In the genomic region with DNA sequence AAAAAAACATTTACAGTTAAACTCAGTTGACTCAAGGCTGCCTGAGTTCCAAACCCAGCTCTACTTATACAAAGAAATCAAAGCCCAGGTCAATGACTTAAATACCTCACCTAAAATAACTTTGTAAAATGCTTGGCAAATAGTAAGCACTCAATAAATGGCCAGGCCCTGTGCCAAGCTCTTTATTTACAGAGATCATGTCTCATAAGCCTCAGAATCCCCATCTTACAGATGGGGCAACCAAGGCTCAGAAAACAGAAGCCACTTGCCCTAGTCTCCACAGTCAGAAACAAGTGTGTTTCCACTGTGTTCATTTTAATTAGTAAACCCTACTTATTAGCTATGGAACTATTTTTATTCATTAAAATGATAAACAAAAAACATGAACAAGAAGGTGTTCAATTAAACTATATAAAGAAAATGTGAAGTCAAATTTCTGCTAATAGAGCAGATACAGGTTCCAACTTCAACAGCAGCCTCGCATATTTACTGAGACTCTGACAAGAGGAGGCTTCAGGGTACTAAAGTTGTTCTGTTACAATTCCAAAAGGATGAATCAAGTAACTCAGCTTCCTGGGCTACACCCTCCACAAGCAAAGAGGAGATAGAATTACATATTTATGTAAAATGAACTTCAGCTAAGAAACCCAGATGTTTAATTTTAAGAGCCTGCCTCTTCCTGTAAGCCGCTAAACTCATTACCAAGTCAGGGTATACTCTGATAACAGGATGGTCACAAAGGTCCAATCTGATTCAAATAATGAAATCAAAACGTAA, we compare ENCODE assay signal across 1 cellular context.
TF ChIP-seq lines count a peak whose summit lies in the region.

No MANE protein-coding gene starts in this region.

TF ChIP-seq in SK-N-SH, 30 proteins besides CTCF, POLR2A, EP300 and RAD21:
- TF ChIP-seq JUND (IDR thresholded peaks at IDR 0.05) = peak; percentile 67
- TF ChIP-seq MAX (IDR thresholded peaks at IDR 0.05; ENCODE audit: low read depth) = peak; percentile 29; the same call in 1 of the 2 replicates
- TF ChIP-seq SMC3 (IDR thresholded peaks at IDR 0.05; ENCODE audit: low read depth, low read length) = no peak
- TF ChIP-seq RXRA (IDR thresholded peaks at IDR 0.05; ENCODE audit: borderline replicate concordance, low read depth) = no peak
- no peak for TF ChIP-seq MXI1 (IDR thresholded peaks at IDR 0.05; ENCODE audit: low read depth, low read length)
- TF ChIP-seq GABPA (IDR thresholded peaks at IDR 0.05; ENCODE audit: low read depth) = no peak
- no peak for TF ChIP-seq TAF1 (IDR thresholded peaks at IDR 0.05; ENCODE audit: borderline replicate concordance, low read depth, low read length)
- TF ChIP-seq, protein P1, sequence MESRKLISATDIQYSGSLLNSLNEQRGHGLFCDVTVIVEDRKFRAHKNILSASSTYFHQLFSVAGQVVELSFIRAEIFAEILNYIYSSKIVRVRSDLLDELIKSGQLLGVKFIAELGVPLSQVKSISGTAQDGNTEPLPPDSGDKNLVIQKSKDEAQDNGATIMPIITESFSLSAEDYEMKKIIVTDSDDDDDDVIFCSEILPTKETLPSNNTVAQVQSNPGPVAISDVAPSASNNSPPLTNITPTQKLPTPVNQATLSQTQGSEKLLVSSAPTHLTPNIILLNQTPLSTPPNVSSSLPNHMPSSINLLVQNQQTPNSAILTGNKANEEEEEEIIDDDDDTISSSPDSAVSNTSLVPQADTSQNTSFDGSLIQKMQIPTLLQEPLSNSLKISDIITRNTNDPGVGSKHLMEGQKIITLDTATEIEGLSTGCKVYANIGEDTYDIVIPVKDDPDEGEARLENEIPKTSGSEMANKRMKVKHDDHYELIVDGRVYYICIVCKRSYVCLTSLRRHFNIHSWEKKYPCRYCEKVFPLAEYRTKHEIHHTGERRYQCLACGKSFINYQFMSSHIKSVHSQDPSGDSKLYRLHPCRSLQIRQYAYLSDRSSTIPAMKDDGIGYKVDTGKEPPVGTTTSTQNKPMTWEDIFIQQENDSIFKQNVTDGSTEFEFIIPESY (IDR thresholded peaks at IDR 0.05; ENCODE audit: borderline replicate concordance, low read depth) = no peak
- TF ChIP-seq CHD2 (IDR thresholded peaks at IDR 0.05; ENCODE audit: low read length, partially characterized antibody) = no peak
- TF ChIP-seq EZH2phosphoT487 (IDR thresholded peaks at IDR 0.05; ENCODE audit: borderline replicate concordance, low read depth) = no peak
- no peak; the same call in 1 of the 2 replicates for TF ChIP-seq PBX3 (IDR thresholded peaks at IDR 0.05)
- TF ChIP-seq, protein P2, sequence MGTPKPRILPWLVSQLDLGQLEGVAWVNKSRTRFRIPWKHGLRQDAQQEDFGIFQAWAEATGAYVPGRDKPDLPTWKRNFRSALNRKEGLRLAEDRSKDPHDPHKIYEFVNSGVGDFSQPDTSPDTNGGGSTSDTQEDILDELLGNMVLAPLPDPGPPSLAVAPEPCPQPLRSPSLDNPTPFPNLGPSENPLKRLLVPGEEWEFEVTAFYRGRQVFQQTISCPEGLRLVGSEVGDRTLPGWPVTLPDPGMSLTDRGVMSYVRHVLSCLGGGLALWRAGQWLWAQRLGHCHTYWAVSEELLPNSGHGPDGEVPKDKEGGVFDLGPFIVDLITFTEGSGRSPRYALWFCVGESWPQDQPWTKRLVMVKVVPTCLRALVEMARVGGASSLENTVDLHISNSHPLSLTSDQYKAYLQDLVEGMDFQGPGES (IDR thresholded peaks at IDR 0.05; ENCODE audit: low read depth, low read length) = no peak
- no peak for TF ChIP-seq YY1 (IDR thresholded peaks at IDR 0.05; ENCODE audit: low read depth)
- no peak for TF ChIP-seq NFIC (IDR thresholded peaks at IDR 0.05; ENCODE audit: borderline replicate concordance)
- TF ChIP-seq, protein P3, sequence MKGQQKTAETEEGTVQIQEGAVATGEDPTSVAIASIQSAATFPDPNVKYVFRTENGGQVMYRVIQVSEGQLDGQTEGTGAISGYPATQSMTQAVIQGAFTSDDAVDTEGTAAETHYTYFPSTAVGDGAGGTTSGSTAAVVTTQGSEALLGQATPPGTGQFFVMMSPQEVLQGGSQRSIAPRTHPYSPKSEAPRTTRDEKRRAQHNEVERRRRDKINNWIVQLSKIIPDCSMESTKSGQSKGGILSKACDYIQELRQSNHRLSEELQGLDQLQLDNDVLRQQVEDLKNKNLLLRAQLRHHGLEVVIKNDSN (IDR thresholded peaks at IDR 0.05; ENCODE audit: borderline replicate concordance, low read depth) = no peak
- TF ChIP-seq MEF2A (IDR thresholded peaks at IDR 0.05; ENCODE audit: borderline replicate concordance, low read depth) = no peak
- no peak for TF ChIP-seq NRF1 (IDR thresholded peaks at IDR 0.05; ENCODE audit: low read depth, low read length)
- TF ChIP-seq SIN3A (IDR thresholded peaks at IDR 0.05; ENCODE audit: borderline replicate concordance, low read depth, low read length) = no peak
- peak; percentile 54; the same call in 1 of the 2 replicates for TF ChIP-seq FOSL2 (IDR thresholded peaks at IDR 0.05; ENCODE audit: borderline replicate concordance, low read depth)
- TF ChIP-seq TCF12 (IDR thresholded peaks at IDR 0.05) = peak; percentile 65; the same call in 1 of the 2 replicates
- no peak for TF ChIP-seq TEAD4 (IDR thresholded peaks at IDR 0.05; ENCODE audit: borderline replicate concordance, insufficient read depth)
- TF ChIP-seq POLR2AphosphoS5 (IDR thresholded peaks at IDR 0.05; ENCODE audit: low read depth, low read length) = peak; percentile 41; the same call in 1 of the 2 replicates
- no peak for TF ChIP-seq GATA2 (CRISPR knock-in tag; IDR thresholded peaks at IDR 0.05)
TF ChIP-seq in SK-N-SH: peak in this region for 5.
